In the genomic region with DNA sequence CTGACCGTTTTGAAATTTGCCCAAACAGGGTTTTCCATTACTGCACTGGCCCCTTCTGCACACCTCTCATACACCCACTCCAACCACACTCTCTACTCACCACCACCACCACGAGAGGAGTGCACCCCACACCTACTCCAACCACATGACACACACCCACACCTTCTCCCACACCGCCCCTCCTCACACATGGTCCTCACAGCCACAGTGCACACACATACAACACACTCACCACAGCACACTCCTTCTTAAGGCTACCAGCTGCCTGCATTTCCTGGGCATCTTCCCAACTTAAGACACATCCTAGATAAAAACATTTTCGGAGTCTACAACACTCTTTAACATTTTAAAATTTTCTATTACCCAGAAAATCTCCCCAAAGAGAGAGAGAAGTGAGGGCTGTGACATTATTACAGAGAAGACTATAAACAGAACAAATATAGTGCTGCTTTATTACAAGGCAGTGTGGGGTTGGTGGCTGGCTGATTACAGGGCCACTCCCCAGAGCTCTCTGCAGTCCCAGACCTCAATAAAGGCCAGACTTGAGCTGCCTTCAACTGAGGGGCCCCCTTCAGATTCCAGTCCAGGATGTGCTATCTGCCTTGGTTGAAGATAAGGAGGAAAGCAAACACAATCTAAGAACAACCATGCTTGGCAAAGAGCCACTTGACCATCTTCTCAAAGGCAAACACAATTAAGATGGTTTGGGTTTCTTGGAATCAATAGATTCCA, we compare ENCODE assay signal across 1 cellular context.
TF ChIP-seq lines count a peak whose summit lies in the region.

No MANE protein-coding gene starts in this region.

TF ChIP-seq in SK-N-SH, 30 proteins besides CTCF, POLR2A, EP300 and RAD21:
- TF ChIP-seq, protein P1, sequence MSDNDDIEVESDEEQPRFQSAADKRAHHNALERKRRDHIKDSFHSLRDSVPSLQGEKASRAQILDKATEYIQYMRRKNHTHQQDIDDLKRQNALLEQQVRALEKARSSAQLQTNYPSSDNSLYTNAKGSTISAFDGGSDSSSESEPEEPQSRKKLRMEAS (IDR thresholded peaks at IDR 0.05; ENCODE audit: low read depth) = no peak
- TF ChIP-seq GATA2 (CRISPR knock-in tag; IDR thresholded peaks at IDR 0.05) = no peak
- TF ChIP-seq TCF12 (IDR thresholded peaks at IDR 0.05) = no peak
